20 cellular contexts compared by ENCODE assay signal in genomic region chr15:53862371-53862770, GRCh38.
A peak's percentile ranks its signal among the peaks of the same experiment; 100 is the strongest.
DNase-seq lines count a peak whose midpoint lies in the region; ATAC-seq, FAIRE-seq and TF ChIP-seq lines count a peak whose summit lies in the region.
"Had no signal": no experiment of that assay in that cellular context is flagged by ENCODE, and none has a peak within 500 bp of the region (broad histone marks: within the 10 kb centered on the region; RNA-seq: fewer than 3 reads in every experiment).

No MANE protein-coding gene starts in this region.

- FAIRE-seq in A549 (lab: Jason Lieb, UNC): no peak
- FAIRE-seq: GM12878, GM19239 had no signal

- peaks cover 29% of the 10 kb centered on the region for H3K4me1 Mint-ChIP-seq in mesothelial cell of epicardium
- H3K4me1 Mint-ChIP-seq in activated naive CD8-positive, alpha-beta T cell treated with anti-CD3 and anti-CD28 coated beads, Interleukin-2, amount 50 U/mL, for 24 hours: no peaks in the 10 kb centered on the region
- H3K4me1 Mint-ChIP-seq: CD14-positive monocyte; CD4-positive, alpha-beta memory T cell had no signal

- no peak overlapping the region for H2AFZ ChIP-seq in hepatocyte
- H2AFZ ChIP-seq: GM23248 had no signal

- TF ChIP-seq CTCF in A549 (IDR thresholded peaks at IDR 0.05) (no peak), hepatocyte (IDR thresholded peaks at IDR 0.05; ENCODE audit: poor library complexity) (no peak), mesothelial cell of epicardium (IDR thresholded peaks at IDR 0.05; ENCODE audit: unreplicated experiment) (no peak), sigmoid colon (IDR thresholded peaks at IDR 0.05) (no peak)

- H3K4me1 ChIP-seq in A549 (peaks cover 9% of the 10 kb centered on the region), hepatocyte (ENCODE audit: insufficient read depth) (peaks cover 18% of the 10 kb centered on the region), sigmoid colon (no peaks in the 10 kb centered on the region)
- H3K4me1 ChIP-seq: BLaER1, HAP-1 had no signal

- H3K27ac ChIP-seq in A549 (no peak overlapping the region), hepatocyte (peak overlapping the region; percentile 88), sigmoid colon (no peak overlapping the region)
- H3K27ac ChIP-seq: 22Rv1, BLaER1, GM23248 had no signal

- POLR2A ChIA-PET in A549 (lab: Yijun Ruan, JAX): no interaction called here

- H3K36me3 ChIP-seq in hepatocyte (replicated peaks; ENCODE audit: insufficient read depth, low read depth) (no peaks in the 10 kb centered on the region), sigmoid colon (no peaks in the 10 kb centered on the region)
- H3K36me3 ChIP-seq: BLaER1, HAP-1 had no signal

- H3K36me3 Mint-ChIP-seq in mesothelial cell of epicardium: no peaks in the 10 kb centered on the region
- H3K36me3 Mint-ChIP-seq in activated naive CD8-positive, alpha-beta T cell treated with anti-CD3 and anti-CD28 coated beads, Interleukin-2, amount 50 U/mL, for 24 hours (ENCODE audit: low read depth): no peaks in the 10 kb centered on the region
- H3K36me3 Mint-ChIP-seq: CD14-positive monocyte; CD4-positive, alpha-beta memory T cell had no signal

- H3K27ac Mint-ChIP-seq in mesothelial cell of epicardium: peak overlapping the region; percentile 91
- no peak overlapping the region for H3K27ac Mint-ChIP-seq in activated naive CD8-positive, alpha-beta T cell treated with anti-CD3 and anti-CD28 coated beads, Interleukin-2, amount 50 U/mL, for 24 hours
- H3K27ac Mint-ChIP-seq: CD14-positive monocyte; CD4-positive, alpha-beta memory T cell had no signal

- TF ChIP-seq POLR2A in A549 (IDR thresholded peaks at IDR 0.05; ENCODE audit: low read length) (no peak), sigmoid colon (IDR thresholded peaks at IDR 0.05) (no peak)

- peak overlapping the region; percentile 36; the same call in 2 of the 3 replicates for H3K4me2 ChIP-seq in A549
- peak overlapping the region; percentile 61 for H3K4me2 ChIP-seq in hepatocyte
- H3K4me2 ChIP-seq: BLaER1 had no signal

- H3K9me3 ChIP-seq in A549 (no peaks in the 10 kb centered on the region), hepatocyte (ENCODE audit: low read depth) (peaks cover 4% of the 10 kb centered on the region), sigmoid colon (no peaks in the 10 kb centered on the region)
- H3K9me3 ChIP-seq: BLaER1, HAP-1 had no signal

- H3K27me3 ChIP-seq in hepatocyte (no peaks in the 10 kb centered on the region), sigmoid colon (no peaks in the 10 kb centered on the region)
- H3K27me3 ChIP-seq: BLaER1 had no signal

- CTCF ChIA-PET in A549 (lab: Yijun Ruan, JAX): no interaction called here

- TF ChIP-seq EP300 in A549 (IDR thresholded peaks at IDR 0.05): no peak
- no peak for TF ChIP-seq EP300 in sigmoid colon (IDR thresholded peaks at IDR 0.05)

- intact Hi-C loops in sigmoid colon (cut with DNase I): no loop called here

- no peak for DNase-seq in A549 (ENCODE audit: low read depth in 1 of 2, low spot score in 1 of 2)
- peak; percentile 14 for DNase-seq in hepatocyte (ENCODE audit: low spot score)
- no peak for DNase-seq in mesothelial cell of epicardium (ENCODE audit: low spot score in 2 of 2, unreplicated experiment in 2 of 2)
- peak; percentile 47 for DNase-seq in renal cortical epithelial cell (ENCODE audit: low read depth)
- no peak for DNase-seq in activated naive CD8-positive, alpha-beta T cell treated with anti-CD3 and anti-CD28 coated beads, Interleukin-2, amount 50 U/mL, for 24 hours
- no peak for DNase-seq in sigmoid colon
- DNase-seq in NCI-H748 (lab: John Stamatoyannopoulos, UW; ENCODE audit: unreplicated experiment): no peak
- DNase-seq: CD4-positive, alpha-beta memory T cell; DMS 273 treated with DMSO at 0.1 percent for 48 hours; DMS53; DND-41; EL; GM23248 had no signal

- H3K4me3 ChIP-seq in A549: no peak overlapping the region
- no peak overlapping the region for H3K4me3 ChIP-seq in hepatocyte
- no peak overlapping the region for H3K4me3 ChIP-seq in sigmoid colon
- H3K4me3 ChIP-seq: BLaER1, GM12878, GM23248, HAP-1 had no signal

- H3K27me3 Mint-ChIP-seq in mesothelial cell of epicardium (ENCODE audit: low read depth): no peaks in the 10 kb centered on the region
- H3K27me3 Mint-ChIP-seq in activated naive CD8-positive, alpha-beta T cell treated with anti-CD3 and anti-CD28 coated beads, Interleukin-2, amount 50 U/mL, for 24 hours: no peaks in the 10 kb centered on the region
- H3K27me3 Mint-ChIP-seq: CD4-positive, alpha-beta memory T cell had no signal

- H3K79me2 ChIP-seq in hepatocyte: peaks cover 11% of the 10 kb centered on the region

- H4K20me1 ChIP-seq in hepatocyte (ENCODE audit: insufficient read depth, poor library complexity, severe bottlenecking): no peaks in the 10 kb centered on the region
- H4K20me1 ChIP-seq: BLaER1 had no signal

- H3K4me3 Mint-ChIP-seq in mesothelial cell of epicardium: no peak overlapping the region
- no peak overlapping the region for H3K4me3 Mint-ChIP-seq in activated naive CD8-positive, alpha-beta T cell treated with anti-CD3 and anti-CD28 coated beads, Interleukin-2, amount 50 U/mL, for 24 hours
- H3K4me3 Mint-ChIP-seq: CD14-positive monocyte; CD4-positive, alpha-beta memory T cell had no signal

- ATAC-seq in A549 (no peak), HG02970 (IDR thresholded peaks at IDR 0.05; ENCODE audit: low FRiP score, unreplicated experiment) (no peak)
- ATAC-seq in activated naive CD8-positive, alpha-beta T cell treated with anti-CD3 and anti-CD28 coated beads, Interleukin-2, amount 50 U/mL, for 24 hours: no peak
- ATAC-seq: GM12878 had no signal

- TF ChIP-seq RAD21 in A549 (conservative IDR thresholded peaks at IDR 0.05 in 1 of 2, IDR thresholded peaks at IDR 0.05 in 1 of 2): no peak

- no peaks in the 10 kb centered on the region for H3K9me2 ChIP-seq in hepatocyte (replicated peaks; ENCODE audit: insufficient read depth)

- 56% methylated on average over 4 of the region's 4 CpGs for WGBS in A549 (ENCODE audit: missing lambda C conversion rate)
- WGBS in hepatocyte (ENCODE audit: low lambda C conversion rate, missing lambda C conversion rate): 32% methylated on average over 4 of the region's 4 CpGs
- WGBS in sigmoid colon, 2 donors: 40 to 75% methylated on average over 4 of the region's 4 CpGs

- peaks cover 4% of the 10 kb centered on the region for H3K9me3 Mint-ChIP-seq in mesothelial cell of epicardium
- H3K9me3 Mint-ChIP-seq in activated naive CD8-positive, alpha-beta T cell treated with anti-CD3 and anti-CD28 coated beads, Interleukin-2, amount 50 U/mL, for 24 hours: no peaks in the 10 kb centered on the region

TF ChIP-seq in A549, 52 proteins besides CTCF, POLR2A, EP300 and RAD21:
- TF ChIP-seq ZFP36 (IDR thresholded peaks at IDR 0.05; ENCODE audit: borderline replicate concordance, partially characterized antibody) (no peak), ZSCAN20 (CRISPR knock-in tag; IDR thresholded peaks at IDR 0.05) (no peak), FOSL2 (IDR thresholded peaks at IDR 0.05) (no peak), FOSL2 (CRISPR knock-in tag; IDR thresholded peaks at IDR 0.05) (no peak), NFE2L2 (conservative IDR thresholded peaks at IDR 0.05; ENCODE audit: low read length) (no peak), ZNF302 (CRISPR knock-in tag; IDR thresholded peaks at IDR 0.05) (no peak), NPAS2 (CRISPR knock-in tag; IDR thresholded peaks at IDR 0.05; ENCODE audit: borderline replicate concordance) (no peak), CBX2 (IDR thresholded peaks at IDR 0.05; ENCODE audit: borderline replicate concordance, low read depth) (no peak), FOXS1 (CRISPR knock-in tag; IDR thresholded peaks at IDR 0.05) (no peak), CBX8 (IDR thresholded peaks at IDR 0.05) (no peak), CHD2 (IDR thresholded peaks at IDR 0.05; ENCODE audit: low read length, partially characterized antibody) (no peak), MAFK (IDR thresholded peaks at IDR 0.05; ENCODE audit: partially characterized antibody) (no peak), PBX3 (IDR thresholded peaks at IDR 0.05) (no peak), RNF2 (IDR thresholded peaks at IDR 0.05; ENCODE audit: borderline replicate concordance, low read depth) (no peak), KDM1A (IDR thresholded peaks at IDR 0.05; ENCODE audit: low read depth) (no peak)

Comparison
In these comparisons a context has a peak if more than half of its experiments do, and no peak if none do; other contexts are left out.
1. DNase-seq: peak in hepatocyte (single experiment) and renal cortical epithelial cell (single experiment); none in A549 (0 of 2), mesothelial cell of epicardium (0 of 2), activated naive CD8-positive, alpha-beta T cell treated with anti-CD3 and anti-CD28 coated beads, Interleukin-2, amount 50 U/mL, for 24 hours (single experiment), sigmoid colon (single experiment) and NCI-H748 (single experiment).